Comparison of ENCODE assay signal across 8 cellular contexts in the genomic region with DNA sequence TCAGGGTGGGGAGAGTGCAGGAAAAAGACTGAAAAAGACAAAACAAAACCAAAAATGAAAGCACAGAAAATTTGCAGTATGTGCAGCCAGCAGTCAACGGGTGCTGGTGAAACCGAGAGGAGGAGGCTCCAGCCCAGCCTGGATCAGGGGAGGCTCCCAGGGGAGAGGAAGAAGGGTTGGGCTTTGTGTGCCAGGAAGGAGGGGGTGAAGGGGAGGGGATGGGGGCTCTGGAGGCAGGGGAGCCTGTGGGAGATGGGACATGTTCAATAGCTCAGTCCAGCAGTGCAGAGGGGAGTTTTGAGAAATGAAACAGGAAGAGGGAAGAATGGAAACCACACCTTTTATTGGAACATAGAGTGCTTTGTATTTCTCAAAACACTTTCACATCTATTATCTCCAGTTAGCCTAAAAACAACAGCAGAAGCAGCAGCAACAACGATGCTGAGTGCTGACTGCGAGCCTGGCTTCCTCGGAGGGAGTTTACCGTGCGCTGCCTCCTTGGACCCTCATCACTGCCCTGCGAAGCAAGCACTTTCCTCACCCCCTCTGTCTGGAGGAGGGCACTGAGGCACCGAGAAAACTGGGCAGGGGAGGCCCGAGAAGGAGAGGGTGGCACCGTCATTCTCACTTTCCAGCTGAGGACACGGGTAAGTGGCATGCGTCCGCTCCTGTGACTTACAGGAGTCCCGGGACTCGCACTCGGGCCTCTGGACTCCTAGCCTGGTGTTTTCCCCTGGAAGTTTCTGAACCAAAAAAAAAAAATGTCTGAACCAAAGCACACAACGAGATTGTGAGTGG.
DNase-seq lines count a peak whose midpoint lies in the region; ATAC-seq and TF ChIP-seq lines count a peak whose summit lies in the region.

No MANE protein-coding gene starts in this region.

- CTCF ChIA-PET in activated CD4-positive, alpha-beta memory T cell treated with anti-CD3 and anti-CD28 coated beads, Interleukin-2, amount 10 ng/mL, durations not matched to agents 7 days and 5 days (lab: Charles Lee) = interaction anchor here (0.9 to 4.1 kb wide), 8 partner anchors 12 to 228 kb away, joined by 3 to 35 read pairs (median 4); partner anchors contain the start of gene MDM4

- no peak for TF ChIP-seq CTCF in GM10266 (IDR thresholded peaks at IDR 0.05; ENCODE audit: control insufficient read depth, insufficient read depth, low read depth, missing control alignments)
- TF ChIP-seq CTCF in thoracic aorta (IDR thresholded peaks at IDR 0.05) = no peak

- H3K27me3 Mint-ChIP-seq in activated CD4-positive, alpha-beta memory T cell treated with anti-CD3 and anti-CD28 coated beads, Interleukin-2, amount 10 ng/mL, durations not matched to agents 7 days and 5 days = no peaks in the 10 kb centered on the region

- peak overlapping the region; percentile 1; the same call in 1 of the 2 replicates for H3K4me3 ChIP-seq in iPS-20b (ENCODE audit: low read length)
- H3K4me3 ChIP-seq in thoracic aorta = peak overlapping the region; percentile 55

- ATAC-seq in GM19463 (IDR thresholded peaks at IDR 0.05; ENCODE audit: unreplicated experiment) = peak; percentile 81
- ATAC-seq in HG03520 (IDR thresholded peaks at IDR 0.05; ENCODE audit: unreplicated experiment) = peak; percentile 67
- ATAC-seq in thoracic aorta (ENCODE audit: insufficient number of reproducible peaks, low FRiP score, low read depth) = no peak
- no peak for ATAC-seq in left lobe of liver

- peaks cover 27% of the 10 kb centered on the region for H3K4me1 Mint-ChIP-seq in activated CD4-positive, alpha-beta memory T cell treated with anti-CD3 and anti-CD28 coated beads, Interleukin-2, amount 10 ng/mL, durations not matched to agents 7 days and 5 days

- H3K27ac Mint-ChIP-seq in activated CD4-positive, alpha-beta memory T cell treated with anti-CD3 and anti-CD28 coated beads, Interleukin-2, amount 10 ng/mL, durations not matched to agents 7 days and 5 days = peak overlapping the region; percentile 88

- peaks cover 38% of the 10 kb centered on the region for H3K4me1 ChIP-seq in iPS-20b (ENCODE audit: insufficient read depth, low read length)
- H3K4me1 ChIP-seq in thoracic aorta (ENCODE audit: control insufficient read depth in 1 of 2, low read depth in 2 of 2) = peaks cover 3 to 11% of the 10 kb centered on the region in 2 donors

- peak overlapping the region; percentile 74 for H3K4me3 Mint-ChIP-seq in activated CD4-positive, alpha-beta memory T cell treated with anti-CD3 and anti-CD28 coated beads, Interleukin-2, amount 10 ng/mL, durations not matched to agents 7 days and 5 days

- POLR2A ChIA-PET in activated CD4-positive, alpha-beta memory T cell treated with anti-CD3 and anti-CD28 coated beads, Interleukin-2, amount 10 ng/mL, durations not matched to agents 7 days and 5 days (lab: Charles Lee) = interaction anchor here (0.9 to 3.4 kb wide), 10 partner anchors 10 to 168 kb away, joined by 3 to 18 read pairs (median 6); partner anchors contain the start of gene MDM4

- no peak overlapping the region for H3K9ac ChIP-seq in iPS-20b (ENCODE audit: low read depth, low read length)

- DNase-seq in GM10266 (ENCODE audit: extremely low spot score) (peak; percentile 69), thoracic aorta (ENCODE audit: low spot score) (no peak), left lobe of liver (ENCODE audit: low spot score) (no peak)
- peak; percentile 55 for DNase-seq in activated CD4-positive, alpha-beta memory T cell treated with anti-CD3 and anti-CD28 coated beads, Interleukin-2, amount 10 ng/mL, durations not matched to agents 7 days and 5 days
- no peak for DNase-seq in NK-92 treated with Interleukin-12 subunit alpha and Interleukin-12 subunit beta, amount 100 ng/mL, for 24 hours (lab: John Stamatoyannopoulos, UW)

- H3K36me3 ChIP-seq in iPS-20b (ENCODE audit: insufficient read depth, low read depth, low read length) = no peaks in the 10 kb centered on the region
- H3K36me3 ChIP-seq in thoracic aorta = no peaks in the 10 kb centered on the region

- peaks cover 6% of the 10 kb centered on the region for H3K36me3 Mint-ChIP-seq in activated CD4-positive, alpha-beta memory T cell treated with anti-CD3 and anti-CD28 coated beads, Interleukin-2, amount 10 ng/mL, durations not matched to agents 7 days and 5 days (ENCODE audit: low read depth)

- H3K27me3 ChIP-seq in iPS-20b (ENCODE audit: insufficient read depth, low read length) = peaks cover 46% of the 10 kb centered on the region
- H3K27me3 ChIP-seq in thoracic aorta (replicated peaks; ENCODE audit: insufficient read depth) = no peaks in the 10 kb centered on the region

- H3K27ac ChIP-seq in iPS-20b (ENCODE audit: low read length) (no peak overlapping the region), thoracic aorta (no peak overlapping the region)

- H3K9me3 ChIP-seq in iPS-20b (ENCODE audit: insufficient read depth, low read depth, low read length) (no peaks in the 10 kb centered on the region), thoracic aorta (no peaks in the 10 kb centered on the region)

- no peaks in the 10 kb centered on the region for H3K9me3 Mint-ChIP-seq in activated CD4-positive, alpha-beta memory T cell treated with anti-CD3 and anti-CD28 coated beads, Interleukin-2, amount 10 ng/mL, durations not matched to agents 7 days and 5 days

Comparison
In these comparisons a context has a peak if more than half of its experiments do, and no peak if none do; other contexts are left out.
1. DNase-seq: peak in GM10266 (single experiment) and activated CD4-positive, alpha-beta memory T cell treated with anti-CD3 and anti-CD28 coated beads, Interleukin-2, amount 10 ng/mL, durations not matched to agents 7 days and 5 days (single experiment); none in thoracic aorta (single experiment), left lobe of liver (single experiment) and NK-92 treated with Interleukin-12 subunit alpha and Interleukin-12 subunit beta, amount 100 ng/mL, for 24 hours (single experiment).
2. ATAC-seq: peak in GM19463 (single experiment) and HG03520 (single experiment); none in thoracic aorta (single experiment) and left lobe of liver (single experiment).